7 cellular contexts compared by ENCODE assay signal in the genomic region with DNA sequence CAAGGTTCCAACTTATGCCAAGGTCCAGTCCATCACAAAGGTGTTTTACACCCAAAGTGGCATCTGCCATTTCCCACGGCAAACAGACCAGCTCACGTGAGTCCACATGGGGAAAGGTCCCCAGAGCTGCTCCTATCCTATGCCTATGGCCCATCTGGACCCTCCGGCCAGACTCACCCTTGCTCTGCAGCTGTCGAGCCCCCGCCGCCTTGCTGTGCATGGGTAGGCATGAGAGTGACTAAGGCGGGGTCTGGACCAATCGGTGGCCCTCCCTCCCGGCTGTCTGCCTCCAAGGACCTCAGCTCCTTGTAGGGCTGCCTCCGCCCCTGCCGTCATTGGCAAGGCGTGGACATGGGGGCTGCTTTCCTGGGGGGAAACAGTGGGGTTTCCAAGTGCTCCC. TPM values are rescaled to one million over a fixed set of nuclear protein-coding genes. Genes with fewer than 3 reads are reported as not detected.
"Had no signal": no experiment of that assay in that cellular context is flagged by ENCODE, and none has a peak within 500 bp of the region (broad histone marks: within the 10 kb centered on the region; RNA-seq: fewer than 3 reads in every experiment).

No MANE protein-coding gene starts in this region.

- H3K27ac ChIP-seq: GM23248 had no signal

- H3K4me3 Mint-ChIP-seq: H9 had no signal

- H2AFZ ChIP-seq: GM23248 had no signal

- H3K27ac Mint-ChIP-seq: H9 had no signal

- DNase-seq: GM23248, GOT3, H9, HCEC 1CT, IMR-90 had no signal

- H3K9me3 Mint-ChIP-seq: H9 had no signal

- H3K4me3 ChIP-seq: GM23248, K562 had no signal

RNA-seq across cellular contexts. Expression of a gene that starts 26.9 kb away (rescaled TPM):
- total RNA-seq: GM23248, H9, HT-29, IMR-90, K562 had no signal
- polyA plus RNA-seq: GM23248, IMR-90 had no signal
